ENCODE assay signal across 28 cellular contexts in the genomic region with DNA sequence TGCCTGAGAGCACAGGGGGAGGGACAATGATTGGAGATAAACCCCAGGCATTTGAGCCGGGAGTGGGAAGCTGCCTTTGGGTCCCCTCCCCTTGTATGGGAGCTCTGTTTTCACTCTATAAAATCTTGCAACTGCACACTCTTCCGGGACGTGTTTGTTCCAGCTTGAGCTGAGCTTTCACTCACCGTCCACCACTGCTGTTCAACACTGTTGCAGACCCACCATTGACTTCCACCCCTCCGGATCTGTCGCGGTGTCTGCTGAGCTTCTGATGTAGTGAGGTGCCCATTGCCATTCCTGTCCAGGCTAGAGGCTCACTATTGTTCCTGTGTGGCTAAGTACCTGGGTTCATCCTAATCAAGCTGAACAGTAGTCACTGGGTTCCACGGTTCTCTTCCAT.
"Had no signal": no experiment of that assay in that cellular context is flagged by ENCODE, and none has a peak within 500 bp of the region (broad histone marks: within the 10 kb centered on the region; RNA-seq: fewer than 3 reads in every experiment).

No MANE protein-coding gene starts in this region.

- H3K9me3 ChIP-seq: ovary, psoas muscle, right lobe of liver, sigmoid colon, stomach, thoracic aorta, thyroid gland, tibial nerve, upper lobe of left lung, vagina had no signal

- H3K4me3 ChIP-seq: ovary, psoas muscle, right lobe of liver, sigmoid colon, stomach, thoracic aorta, thyroid gland, tibial nerve, upper lobe of left lung, vagina had no signal

- H3K27ac Mint-ChIP-seq: naive thymus-derived CD8-positive, alpha-beta T cell; natural killer cell treated with Interleukin-12 subunit alpha and Interleukin-12 subunit beta and Interleukin-15 and Interleukin-18, amount 100 ng/mL, for 72 hours; nephron progenitor cell; progenitor cell of endocrine pancreas; stimulated activated effector memory CD8-positive, alpha-beta T cell treated with anti-CD3 and anti-CD28 coated beads, Interleukin-12 subunit alpha, Interleukin-12 subunit beta, amount 100 ng/mL, for 72 hours; stimulated activated naive B cell treated with anti-CD40 and anti-IgM and Interleukin-4, amounts not matched to agents 10 μg/mL and 1 μg/mL and 100 μg/mL, for 72 hours; stimulated activated naive CD8-positive, alpha-beta T cell treated with anti-CD3 and anti-CD28 coated beads, Interleukin-15, Interleukin-2, amounts not matched to agents 100 ng/mL and 50 ng/mL, for 24 hours had no signal

- H3K4me1 ChIP-seq: psoas muscle, right lobe of liver, sigmoid colon, stomach, thyroid gland, tibial nerve, upper lobe of left lung, vagina had no signal

- H3K27me3 Mint-ChIP-seq: natural killer cell treated with Interleukin-12 subunit alpha and Interleukin-12 subunit beta and Interleukin-15 and Interleukin-18, amount 100 ng/mL, for 72 hours; stimulated activated naive B cell treated with anti-CD40 and anti-IgM and Interleukin-4, amounts not matched to agents 10 μg/mL and 1 μg/mL and 100 μg/mL, for 72 hours; stimulated activated naive CD8-positive, alpha-beta T cell treated with anti-CD3 and anti-CD28 coated beads, Interleukin-15, Interleukin-2, amounts not matched to agents 100 ng/mL and 50 ng/mL, for 24 hours had no signal

- H3K9me3 Mint-ChIP-seq: naive thymus-derived CD8-positive, alpha-beta T cell; neural crest cell; stimulated activated effector memory CD8-positive, alpha-beta T cell treated with anti-CD3 and anti-CD28 coated beads, Interleukin-12 subunit alpha, Interleukin-12 subunit beta, amount 100 ng/mL, for 72 hours had no signal

- H3K27ac ChIP-seq: ovary, parathyroid adenoma, psoas muscle, right lobe of liver, sigmoid colon, stomach, thoracic aorta, thyroid gland, tibial nerve, upper lobe of left lung, vagina had no signal

- H3K4me1 Mint-ChIP-seq: naive thymus-derived CD8-positive, alpha-beta T cell; nephron progenitor cell; neural crest cell; stimulated activated effector memory CD8-positive, alpha-beta T cell treated with anti-CD3 and anti-CD28 coated beads, Interleukin-12 subunit alpha, Interleukin-12 subunit beta, amount 100 ng/mL, for 72 hours; stimulated activated naive B cell treated with anti-CD40 and anti-IgM and Interleukin-4, amounts not matched to agents 10 μg/mL and 1 μg/mL and 100 μg/mL, for 72 hours had no signal

- DNase-seq: naive thymus-derived CD8-positive, alpha-beta T cell; nephron progenitor cell; occipital lobe; ovary; psoas muscle; right lobe of liver; sigmoid colon; small intestine; stimulated activated CD4-positive, alpha-beta T cell treated with anti-CD3 and anti-CD28 coated beads, Interleukin-15, amount 100 ng/mL, for 24 hours; stimulated activated CD4-positive, alpha-beta T cell treated with anti-CD3 and anti-CD28 coated beads, Interleukin-2, amount 100 ng/mL, for 24 hours; stimulated activated CD4-positive, alpha-beta T cell treated with anti-CD3 and anti-CD28 coated beads, Interleukin-2, amount 100 ng/mL, for 48 hours; stimulated activated CD4-positive, alpha-beta T cell treated with anti-CD3 and anti-CD28 coated beads, Interleukin-4, amount 100 ng/mL, for 24 hours; stimulated activated naive B cell treated with anti-CD40 and anti-IgM and Interleukin-4, amounts not matched to agents 10 μg/mL and 1 μg/mL and 100 μg/mL, for 72 hours; stimulated activated naive CD4-positive, alpha-beta T cell treated with Interleukin-2 at 50 U/mL for 16 hours; stomach; thyroid gland; trophoblast cell; upper lobe of left lung had no signal

- H3K9ac ChIP-seq: parathyroid adenoma had no signal

- H3K4me3 Mint-ChIP-seq: naive thymus-derived CD8-positive, alpha-beta T cell; natural killer cell treated with Interleukin-12 subunit alpha and Interleukin-12 subunit beta and Interleukin-15 and Interleukin-18, amount 100 ng/mL, for 72 hours; nephron progenitor cell; neural crest cell; stimulated activated effector memory CD8-positive, alpha-beta T cell treated with anti-CD3 and anti-CD28 coated beads, Interleukin-12 subunit alpha, Interleukin-12 subunit beta, amount 100 ng/mL, for 72 hours; stimulated activated naive B cell treated with anti-CD40 and anti-IgM and Interleukin-4, amounts not matched to agents 10 μg/mL and 1 μg/mL and 100 μg/mL, for 72 hours; stimulated activated naive CD8-positive, alpha-beta T cell treated with anti-CD3 and anti-CD28 coated beads, Interleukin-15, Interleukin-2, amounts not matched to agents 100 ng/mL and 50 ng/mL, for 24 hours had no signal

- H3K36me3 ChIP-seq: ovary, right lobe of liver, sigmoid colon, stomach, thoracic aorta, thyroid gland, tibial nerve, upper lobe of left lung, vagina had no signal

- H3K27me3 ChIP-seq: ovary, right lobe of liver, sigmoid colon, stomach, thyroid gland, tibial nerve, upper lobe of left lung, vagina had no signal

- H3K36me3 Mint-ChIP-seq: naive thymus-derived CD8-positive, alpha-beta T cell; natural killer cell treated with Interleukin-12 subunit alpha and Interleukin-12 subunit beta and Interleukin-15 and Interleukin-18, amount 100 ng/mL, for 72 hours; stimulated activated effector memory CD8-positive, alpha-beta T cell treated with anti-CD3 and anti-CD28 coated beads, Interleukin-12 subunit alpha, Interleukin-12 subunit beta, amount 100 ng/mL, for 72 hours; stimulated activated naive B cell treated with anti-CD40 and anti-IgM and Interleukin-4, amounts not matched to agents 10 μg/mL and 1 μg/mL and 100 μg/mL, for 72 hours had no signal

- ATAC-seq: naive thymus-derived CD8-positive, alpha-beta T cell; natural killer cell treated with Interleukin-12 subunit alpha and Interleukin-12 subunit beta and Interleukin-15 and Interleukin-18, amount 100 ng/mL, for 72 hours; psoas muscle; right cardiac atrium; right lobe of liver; stimulated activated effector memory CD8-positive, alpha-beta T cell treated with anti-CD3 and anti-CD28 coated beads, Interleukin-12 subunit alpha, Interleukin-12 subunit beta, amount 100 ng/mL, for 72 hours; stimulated activated naive B cell treated with anti-CD40 and anti-IgM and Interleukin-4, amounts not matched to agents 10 μg/mL and 1 μg/mL and 100 μg/mL, for 72 hours had no signal

- H3K79me2 ChIP-seq: parathyroid adenoma had no signal

- H2AFZ ChIP-seq: parathyroid adenoma had no signal
